In genomic region chr15:25717116-25717755, GRCh38 we compare ENCODE assay signal across 15 cellular contexts.
DNase-seq lines count a peak whose midpoint lies in the region; ATAC-seq and TF ChIP-seq lines count a peak whose summit lies in the region.
"Had no signal": no experiment of that assay in that cellular context is flagged by ENCODE, and none has a peak within 500 bp of the region (broad histone marks: within the 10 kb centered on the region; RNA-seq: fewer than 3 reads in every experiment).

No MANE protein-coding gene starts in this region.

- DNase-seq in GM03348 (ENCODE audit: low spot score) (peak; percentile 85), GM23248 (peak; percentile 74), astrocyte of the cerebellum (ENCODE audit: low read depth) (peak; percentile 37), osteocyte (ENCODE audit: extremely low spot score, unreplicated experiment) (no peak), GM10266 (ENCODE audit: extremely low spot score) (no peak), heart right ventricle (no peak), sciatic nerve (ENCODE audit: low spot score) (no peak), NCI-H2081 treated with DMSO at 0.1 percent for 48 hours (lab: John Stamatoyannopoulos, UW) (no peak)
- DNase-seq: activated CD4-positive, CD25-positive, alpha-beta regulatory T cell treated with anti-CD3 and anti-CD28 coated beads, Interleukin-2, amount 50 U/mL, for 72 hours; mucosa of descending colon; NCI-H187; NCI-H748 treated with DMSO at 0.1 percent for 48 hours had no signal

- ATAC-seq in heart right ventricle: no peak
- ATAC-seq in sciatic nerve: no peak
- ATAC-seq: mucosa of descending colon had no signal

- no peak overlapping the region for H2AFZ ChIP-seq in GM23248

- intact Hi-C loops in heart right ventricle (cut with DNase I) (no loop called here), sciatic nerve (cut with DNase I) (no loop called here)

- H3K79me2 ChIP-seq in GM23248 (ENCODE audit: insufficient read depth): no peaks in the 10 kb centered on the region

- H3K4me2 ChIP-seq in GM23248 (ENCODE audit: unreplicated experiment): peak overlapping the region; percentile 17

- H3K36me3 ChIP-seq in GM23248 (ENCODE audit: low read depth): peaks cover 25% of the 10 kb centered on the region
- H3K36me3 ChIP-seq in heart right ventricle: peaks cover 0 to 8% (median 0%) of the 10 kb centered on the region in 9 donors

- no peaks in the 10 kb centered on the region for H3K27me3 Mint-ChIP-seq in osteocyte (ENCODE audit: unreplicated experiment)
- H3K27me3 Mint-ChIP-seq: progenitor cell of endocrine pancreas had no signal

- no peaks in the 10 kb centered on the region for H3K9me3 ChIP-seq in GM23248 (ENCODE audit: low read depth)
- H3K9me3 ChIP-seq in heart right ventricle: no peaks in the 10 kb centered on the region

- H4K20me1 ChIP-seq in GM23248 (ENCODE audit: insufficient read depth): no peaks in the 10 kb centered on the region

- H3K27ac Mint-ChIP-seq in osteocyte (ENCODE audit: unreplicated experiment): peak overlapping the region; percentile 31
- H3K27ac Mint-ChIP-seq: progenitor cell of endocrine pancreas had no signal

- H3K4me1 ChIP-seq in GM23248 (ENCODE audit: insufficient read depth): peaks cover 17% of the 10 kb centered on the region
- peaks cover 0 to 4% (median 0%) of the 10 kb centered on the region in 9 donors for H3K4me1 ChIP-seq in heart right ventricle

- peaks cover 16% of the 10 kb centered on the region; the same call in 1 of the 2 replicates for H3F3A ChIP-seq in GM23248 (ENCODE audit: insufficient read depth)

- no peaks in the 10 kb centered on the region for H3K9me2 ChIP-seq in GM23248 (ENCODE audit: insufficient read depth)

- peak overlapping the region; percentile 60 for H3K27ac ChIP-seq in GM23248
- no peak overlapping the region for H3K27ac ChIP-seq in heart right ventricle
- H3K27ac ChIP-seq: RWPE1 had no signal

- WGBS in GM23248 (ENCODE audit: low coverage in 1 of 2, low lambda C conversion rate in 2 of 2, missing lambda C conversion rate in 2 of 2), 2 experiments: 24 to 26% methylated on average over 8 of the region's 8 CpGs
- WGBS in heart right ventricle, 2 donors: 71 to 76% methylated on average over 8 of the region's 8 CpGs

- no peak overlapping the region for H3K4me3 Mint-ChIP-seq in osteocyte (ENCODE audit: unreplicated experiment)
- H3K4me3 Mint-ChIP-seq: CD14-positive monocyte had no signal

- peaks cover 50% of the 10 kb centered on the region for H3K36me3 Mint-ChIP-seq in osteocyte (ENCODE audit: unreplicated experiment)

- in situ Hi-C loops in GM23248 (cut with MboI) (no loop called here), astrocyte of the cerebellum (cut with HindIII; ENCODE audit: low sequenced_read_pairs) (no loop called here)

- H3K4me1 Mint-ChIP-seq in osteocyte (ENCODE audit: unreplicated experiment): peaks cover 4% of the 10 kb centered on the region

- no peaks in the 10 kb centered on the region for H3K27me3 ChIP-seq in GM23248 (replicated peaks; ENCODE audit: insufficient read depth)
- no peaks in the 10 kb centered on the region for H3K27me3 ChIP-seq in heart right ventricle

- H3K4me3 ChIP-seq in GM23248 (peak overlapping the region; percentile 10; the same call in 1 of the 2 replicates), astrocyte of the cerebellum (ENCODE audit: low read depth, low read length) (no peak overlapping the region), heart right ventricle (no peak overlapping the region)
- H3K4me3 ChIP-seq: mucosa of descending colon had no signal

- TF ChIP-seq CTCF in astrocyte of the cerebellum (IDR thresholded peaks at IDR 0.05; ENCODE audit: low read depth, low read length, missing control alignments): no peak
- no peak for TF ChIP-seq CTCF in osteocyte (IDR thresholded peaks at IDR 0.05)
- TF ChIP-seq CTCF in GM10266 (IDR thresholded peaks at IDR 0.05; ENCODE audit: control insufficient read depth, insufficient read depth, low read depth, missing control alignments): no peak
- TF ChIP-seq CTCF in heart right ventricle (IDR thresholded peaks at IDR 0.05): no peak

- no peaks in the 10 kb centered on the region for H3K9me3 Mint-ChIP-seq in osteocyte (ENCODE audit: unreplicated experiment)
- H3K9me3 Mint-ChIP-seq: CD14-positive monocyte had no signal

- H3K9ac ChIP-seq in GM23248: peak overlapping the region; percentile 42

Comparison
In these comparisons a context has a peak if more than half of its experiments do, and no peak if none do; other contexts are left out.
1. DNase-seq: peak in GM03348 (single experiment), GM23248 (single experiment) and astrocyte of the cerebellum (single experiment); none in osteocyte (single experiment), GM10266 (single experiment), heart right ventricle (0 of 2), sciatic nerve (single experiment) and NCI-H2081 treated with DMSO at 0.1 percent for 48 hours (single experiment).